Comparison of ENCODE assay signal across 13 cellular contexts in genomic region chr9:130072515-130073235, GRCh38. TPM values are rescaled to one million over a fixed set of nuclear protein-coding genes. Genes with fewer than 3 reads are reported as not detected.
A peak's percentile ranks its signal among the peaks of the same experiment; 100 is the strongest.
DNase-seq lines count a peak whose midpoint lies in the region; ATAC-seq and TF ChIP-seq lines count a peak whose summit lies in the region.
"Had no signal": no experiment of that assay in that cellular context is flagged by ENCODE, and none has a peak within 500 bp of the region (broad histone marks: within the 10 kb centered on the region; RNA-seq: fewer than 3 reads in every experiment).

No MANE protein-coding gene starts in this region.

- peak overlapping the region; percentile 3 for H4K8ac ChIP-seq in mesenchymal stem cell (ENCODE audit: low read length)

- H3K36me3 ChIP-seq in ACC112 (ENCODE audit: insufficient read depth, low read length) (peaks cover 7% of the 10 kb centered on the region; the same call in 1 of the 2 replicates), mesenchymal stem cell (ENCODE audit: control insufficient read depth in 1 of 2, insufficient read depth in 2 of 2, low read depth in 1 of 2, low read length in 2 of 2) (peaks cover 13 to 20% of the 10 kb centered on the region in 2 experiments)

- H3K9me3 ChIP-seq in mesenchymal stem cell (ENCODE audit: control insufficient read depth, low read length), result no peaks in the 10 kb centered on the region
- H3K9me3 ChIP-seq: heart right ventricle, suprapubic skin had no signal

- H4K91ac ChIP-seq in mesenchymal stem cell (ENCODE audit: low read length), result no peak overlapping the region

- H2AFZ ChIP-seq in ACC112 (ENCODE audit: low read length, unreplicated experiment) (peak overlapping the region; percentile 9), mesenchymal stem cell (ENCODE audit: low read depth, low read length) (no peak overlapping the region)

- H3K4me2 ChIP-seq in mesenchymal stem cell (ENCODE audit: low read length, poor library complexity, severe bottlenecking), result peak overlapping the region; percentile 10

- no peak overlapping the region for H2BK15ac ChIP-seq in mesenchymal stem cell (ENCODE audit: low read depth, poor library complexity, severe bottlenecking)

- H3K23ac ChIP-seq in mesenchymal stem cell (ENCODE audit: low read length in 2 of 2), result no peak overlapping the region

- DNase-seq in astrocyte of the spinal cord (ENCODE audit: low read depth, low spot score) (peak; percentile 29), mesenchymal stem cell (peak; percentile 73), middle frontal gyrus (ENCODE audit: extremely low spot score, low spot score) (no peak), CD1c-positive myeloid dendritic cell (ENCODE audit: extremely low spot score) (no peak)
- DNase-seq: CD4-positive, alpha-beta memory T cell; cortex of kidney; NCI-H524 had no signal

- H2AK5ac ChIP-seq in mesenchymal stem cell (ENCODE audit: low read length, severe bottlenecking), result no peak overlapping the region

- peaks cover 27% of the 10 kb centered on the region for H3K79me1 ChIP-seq in mesenchymal stem cell (replicated peaks; ENCODE audit: low read length, poor library complexity, severe bottlenecking)

- peak overlapping the region in 1 of 2 experiments; percentile 42 for H2BK12ac ChIP-seq in mesenchymal stem cell (ENCODE audit: low read length in 2 of 2)

- no peak overlapping the region for H2BK120ac ChIP-seq in mesenchymal stem cell (ENCODE audit: low read depth, low read length)

- peak overlapping the region in 1 of 2 experiments; percentile 82 for H3K18ac ChIP-seq in mesenchymal stem cell (ENCODE audit: low read depth in 1 of 2, low read length in 2 of 2)

- peaks cover 27% of the 10 kb centered on the region for H3K4me1 ChIP-seq in ACC112 (ENCODE audit: control insufficient read depth, insufficient read depth, low read length, unreplicated experiment)
- peaks cover 7% of the 10 kb centered on the region for H3K4me1 ChIP-seq in mesenchymal stem cell (ENCODE audit: control insufficient read depth, insufficient read depth, low read depth, low read length)

- peaks cover 43% of the 10 kb centered on the region for H3K79me2 ChIP-seq in ACC112 (ENCODE audit: control insufficient read depth, insufficient read depth, low read length, unreplicated experiment)

- peak overlapping the region in 1 of 2 experiments; percentile 73 for H3K4ac ChIP-seq in mesenchymal stem cell (ENCODE audit: low read depth in 1 of 2, low read length in 2 of 2)

- no peak overlapping the region for H3K9ac ChIP-seq in mesenchymal stem cell (ENCODE audit: low read length)

- no peak for TF ChIP-seq CTCF in astrocyte of the spinal cord (IDR thresholded peaks at IDR 0.05; ENCODE audit: low read depth, low read length)

- peak overlapping the region in 1 of 2 experiments; percentile 70 for H3K14ac ChIP-seq in mesenchymal stem cell (ENCODE audit: low read length in 2 of 2)

- H3K4me3 ChIP-seq in ACC112 (ENCODE audit: low read depth, low read length) (peak overlapping the region; percentile 6; the same call in 1 of the 2 replicates), astrocyte of the spinal cord (ENCODE audit: low read depth, low read length) (no peak overlapping the region), mesenchymal stem cell (ENCODE audit: insufficient read depth in 1 of 2, low read depth in 1 of 2, low read length in 2 of 2) (no peak overlapping the region)
- H3K4me3 ChIP-seq: heart right ventricle, suprapubic skin had no signal

- H3K27ac ChIP-seq in ACC112 (ENCODE audit: low read depth, low read length) (peak overlapping the region; percentile 69), mesenchymal stem cell (ENCODE audit: low read length, poor library complexity, severe bottlenecking) (peak overlapping the region; percentile 44)
- H3K27ac ChIP-seq: suprapubic skin had no signal

- ATAC-seq in GM18909 (IDR thresholded peaks at IDR 0.05; ENCODE audit: poor library complexity, unreplicated experiment) (peak; percentile 38), HG02610 (IDR thresholded peaks at IDR 0.05; ENCODE audit: unreplicated experiment) (no peak), HG02840 (IDR thresholded peaks at IDR 0.05; ENCODE audit: low FRiP score, unreplicated experiment) (no peak)

- in situ Hi-C loops in astrocyte of the spinal cord (cut with HindIII; ENCODE audit: low sequenced_read_pairs), result no loop called here

- no peak overlapping the region for H2BK5ac ChIP-seq in mesenchymal stem cell (ENCODE audit: low read depth, low read length, poor library complexity, severe bottlenecking)

- H3K27me3 ChIP-seq in ACC112 (ENCODE audit: insufficient read depth, low read length), result no peaks in the 10 kb centered on the region
- no peaks in the 10 kb centered on the region for H3K27me3 ChIP-seq in mesenchymal stem cell (ENCODE audit: control insufficient read depth in 1 of 2, insufficient read depth in 1 of 2, low read length in 2 of 2)
- H3K27me3 ChIP-seq: heart right ventricle, suprapubic skin had no signal

- 73% methylated on average over 6 of the region's 9 CpGs for WGBS in mesenchymal stem cell

RNA-seq across cellular contexts. Expression of gene GPR107, which starts 19.0 kb away (rescaled TPM):
- polyA plus RNA-seq in mesenchymal stem cell (2013, experiment 1 of 2), result 42.9 TPM
- polyA plus RNA-seq in mesenchymal stem cell (2013, experiment 2 of 2), result 42.6 TPM

RNA-seq across cellular contexts. Expression of gene FNBP1, which starts 29.7 kb away (rescaled TPM):
- 47.4 TPM for polyA plus RNA-seq in mesenchymal stem cell (2013, experiment 1 of 2)
- 45.8 TPM for polyA plus RNA-seq in mesenchymal stem cell (2013, experiment 2 of 2)

Comparison
In these comparisons a context has a peak if more than half of its experiments do, and no peak if none do; other contexts are left out.
1. DNase-seq: peak in astrocyte of the spinal cord (single experiment) and mesenchymal stem cell (single experiment); none in middle frontal gyrus (single experiment) and CD1c-positive myeloid dendritic cell (single experiment).